1 cellular context compared by ENCODE assay signal in the genomic region with DNA sequence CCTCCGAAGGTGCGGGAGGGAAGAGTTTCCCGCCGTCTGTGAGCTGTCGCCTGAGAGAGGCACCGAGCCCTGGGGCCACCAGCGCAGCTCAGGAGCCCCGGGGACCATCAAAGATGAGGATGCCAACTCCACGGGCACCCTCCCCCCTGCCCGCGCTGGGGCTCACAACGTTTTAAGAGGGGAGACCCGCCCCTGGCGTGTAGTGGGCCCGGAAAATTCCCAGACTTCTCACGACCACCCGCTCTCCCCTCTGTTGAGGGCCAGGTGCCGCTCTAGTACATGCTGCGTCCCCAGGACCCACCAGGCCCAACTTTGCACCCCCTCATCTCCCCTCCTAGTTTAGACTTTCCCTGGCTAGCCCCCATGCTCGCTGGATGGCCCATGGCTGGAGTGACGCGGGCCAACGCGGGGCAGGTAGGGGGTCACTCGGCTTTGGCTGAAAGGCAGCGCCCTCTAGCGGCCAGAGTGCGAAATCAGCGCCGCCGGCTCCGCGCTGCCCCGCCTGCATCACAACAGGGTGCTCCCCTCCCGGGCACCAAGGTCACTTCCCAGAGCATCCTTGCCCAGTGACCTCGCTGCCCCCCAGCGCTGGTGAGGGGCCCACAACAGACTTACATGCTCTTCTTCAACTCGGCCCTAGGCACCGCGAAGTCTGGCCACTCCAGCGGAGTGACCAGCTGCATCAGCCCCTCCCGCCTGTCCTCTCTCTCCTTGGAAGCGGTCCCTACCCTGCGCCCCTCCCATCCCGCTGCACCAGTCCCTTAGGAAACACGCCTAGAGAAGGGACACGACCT.
TF ChIP-seq lines count a peak whose summit lies in the region.

No MANE protein-coding gene starts in this region.

TF ChIP-seq in HEK293, 187 proteins besides CTCF, POLR2A, EP300 and RAD21 (continued from another document and continues in another):
- TF ChIP-seq KLF9 (tag by site-specific recombination; IDR thresholded peaks at IDR 0.05; ENCODE audit: low read depth) (0 out of 2 replicates have a peak, but pooled peaks have one; percentile 31), ZBTB17 (tag by site-specific recombination; IDR thresholded peaks at IDR 0.05) (peak; percentile 65), ZIC2 (tag by site-specific recombination; IDR thresholded peaks at IDR 0.05) (peak; percentile 78), ZNF10 (tag by site-specific recombination; IDR thresholded peaks at IDR 0.05) (peak; percentile 85), KLF7 (tag by site-specific recombination; IDR thresholded peaks at IDR 0.05; ENCODE audit: borderline replicate concordance) (no peak), ZSCAN30 (tag by site-specific recombination; IDR thresholded peaks at IDR 0.05) (peak; percentile 43; the same call in 1 of the 2 replicates), ZNF394 (tag by site-specific recombination; IDR thresholded peaks at IDR 0.05; ENCODE audit: borderline replicate concordance) (0 out of 2 replicates have a peak, but pooled peaks have one; percentile 59), ZNF157 (tag by site-specific recombination; IDR thresholded peaks at IDR 0.05) (no peak), RBAK (tag by site-specific recombination; IDR thresholded peaks at IDR 0.05) (no peak), ZNF654 (tag by site-specific recombination; IDR thresholded peaks at IDR 0.05; ENCODE audit: low read depth) (peak; percentile 80), GLIS1 (tag by site-specific recombination; IDR thresholded peaks at IDR 0.05) (peak; percentile 88), ZNF133 (tag by site-specific recombination; IDR thresholded peaks at IDR 0.05) (no peak), ZNF76 (tag by site-specific recombination; IDR thresholded peaks at IDR 0.05; ENCODE audit: borderline replicate concordance, low read depth) (peak; percentile 21; the same call in 1 of the 2 replicates), ZNF600 (tag by site-specific recombination; IDR thresholded peaks at IDR 0.05) (peak; percentile 83), ZNF169 (tag by site-specific recombination; IDR thresholded peaks at IDR 0.05) (no peak), BCL11A (tag by site-specific recombination; IDR thresholded peaks at IDR 0.05; ENCODE audit: low read depth) (peak; percentile 92), ZBTB8A (tag by site-specific recombination; IDR thresholded peaks at IDR 0.05) (no peak), OSR2 (tag by site-specific recombination; IDR thresholded peaks at IDR 0.05) (no peak), ZNF768 (tag by site-specific recombination; IDR thresholded peaks at IDR 0.05) (no peak), KLF10 (tag by site-specific recombination; IDR thresholded peaks at IDR 0.05) (no peak), ZNF529 (tag by site-specific recombination; IDR thresholded peaks at IDR 0.05; ENCODE audit: insufficient replicate concordance) (no peak), ZNF629 (tag by site-specific recombination; IDR thresholded peaks at IDR 0.05) (peak; percentile 27; the same call in 1 of the 2 replicates), ZNF48 (tag by site-specific recombination; IDR thresholded peaks at IDR 0.05) (no peak), ZNF558 (tag by site-specific recombination; IDR thresholded peaks at IDR 0.05) (no peak), ZNF292 (tag by site-specific recombination; IDR thresholded peaks at IDR 0.05; ENCODE audit: borderline replicate concordance, low read depth) (no peak)
- TF ChIP-seq, protein P1, sequence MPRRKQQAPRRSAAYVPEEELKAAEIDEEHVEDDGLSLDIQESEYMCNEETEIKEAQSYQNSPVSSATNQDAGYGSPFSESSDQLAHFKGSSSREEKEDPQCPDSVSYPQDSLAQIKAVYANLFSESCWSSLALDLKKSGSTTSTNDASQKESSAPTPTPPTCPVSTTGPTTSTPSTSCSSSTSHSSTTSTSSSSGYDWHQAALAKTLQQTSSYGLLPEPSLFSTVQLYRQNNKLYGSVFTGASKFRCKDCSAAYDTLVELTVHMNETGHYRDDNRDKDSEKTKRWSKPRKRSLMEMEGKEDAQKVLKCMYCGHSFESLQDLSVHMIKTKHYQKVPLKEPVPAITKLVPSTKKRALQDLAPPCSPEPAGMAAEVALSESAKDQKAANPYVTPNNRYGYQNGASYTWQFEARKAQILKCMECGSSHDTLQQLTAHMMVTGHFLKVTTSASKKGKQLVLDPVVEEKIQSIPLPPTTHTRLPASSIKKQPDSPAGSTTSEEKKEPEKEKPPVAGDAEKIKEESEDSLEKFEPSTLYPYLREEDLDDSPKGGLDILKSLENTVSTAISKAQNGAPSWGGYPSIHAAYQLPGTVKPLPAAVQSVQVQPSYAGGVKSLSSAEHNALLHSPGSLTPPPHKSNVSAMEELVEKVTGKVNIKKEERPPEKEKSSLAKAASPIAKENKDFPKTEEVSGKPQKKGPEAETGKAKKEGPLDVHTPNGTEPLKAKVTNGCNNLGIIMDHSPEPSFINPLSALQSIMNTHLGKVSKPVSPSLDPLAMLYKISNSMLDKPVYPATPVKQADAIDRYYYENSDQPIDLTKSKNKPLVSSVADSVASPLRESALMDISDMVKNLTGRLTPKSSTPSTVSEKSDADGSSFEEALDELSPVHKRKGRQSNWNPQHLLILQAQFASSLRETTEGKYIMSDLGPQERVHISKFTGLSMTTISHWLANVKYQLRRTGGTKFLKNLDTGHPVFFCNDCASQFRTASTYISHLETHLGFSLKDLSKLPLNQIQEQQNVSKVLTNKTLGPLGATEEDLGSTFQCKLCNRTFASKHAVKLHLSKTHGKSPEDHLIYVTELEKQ (tag by site-specific recombination; IDR thresholded peaks at IDR 0.05; ENCODE audit: borderline replicate concordance), result no peak
- TF ChIP-seq, protein P2, sequence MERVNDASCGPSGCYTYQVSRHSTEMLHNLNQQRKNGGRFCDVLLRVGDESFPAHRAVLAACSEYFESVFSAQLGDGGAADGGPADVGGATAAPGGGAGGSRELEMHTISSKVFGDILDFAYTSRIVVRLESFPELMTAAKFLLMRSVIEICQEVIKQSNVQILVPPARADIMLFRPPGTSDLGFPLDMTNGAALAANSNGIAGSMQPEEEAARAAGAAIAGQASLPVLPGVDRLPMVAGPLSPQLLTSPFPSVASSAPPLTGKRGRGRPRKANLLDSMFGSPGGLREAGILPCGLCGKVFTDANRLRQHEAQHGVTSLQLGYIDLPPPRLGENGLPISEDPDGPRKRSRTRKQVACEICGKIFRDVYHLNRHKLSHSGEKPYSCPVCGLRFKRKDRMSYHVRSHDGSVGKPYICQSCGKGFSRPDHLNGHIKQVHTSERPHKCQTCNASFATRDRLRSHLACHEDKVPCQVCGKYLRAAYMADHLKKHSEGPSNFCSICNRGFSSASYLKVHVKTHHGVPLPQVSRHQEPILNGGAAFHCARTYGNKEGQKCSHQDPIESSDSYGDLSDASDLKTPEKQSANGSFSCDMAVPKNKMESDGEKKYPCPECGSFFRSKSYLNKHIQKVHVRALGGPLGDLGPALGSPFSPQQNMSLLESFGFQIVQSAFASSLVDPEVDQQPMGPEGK (tag by site-specific recombination; IDR thresholded peaks at IDR 0.05), result peak; percentile 85
- TF ChIP-seq, protein P3, sequence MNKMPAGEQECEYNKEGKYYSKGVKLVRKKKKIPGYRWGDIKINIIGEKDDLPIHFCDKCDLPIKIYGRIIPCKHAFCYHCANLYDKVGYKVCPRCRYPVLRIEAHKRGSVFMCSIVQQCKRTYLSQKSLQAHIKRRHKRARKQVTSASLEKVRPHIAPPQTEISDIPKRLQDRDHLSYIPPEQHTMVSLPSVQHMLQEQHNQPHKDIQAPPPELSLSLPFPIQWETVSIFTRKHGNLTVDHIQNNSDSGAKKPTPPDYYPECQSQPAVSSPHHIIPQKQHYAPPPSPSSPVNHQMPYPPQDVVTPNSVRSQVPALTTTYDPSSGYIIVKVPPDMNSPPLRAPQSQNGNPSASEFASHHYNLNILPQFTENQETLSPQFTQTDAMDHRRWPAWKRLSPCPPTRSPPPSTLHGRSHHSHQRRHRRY (tag by site-specific recombination; IDR thresholded peaks at IDR 0.05), result no peak
- TF ChIP-seq, protein P4, sequence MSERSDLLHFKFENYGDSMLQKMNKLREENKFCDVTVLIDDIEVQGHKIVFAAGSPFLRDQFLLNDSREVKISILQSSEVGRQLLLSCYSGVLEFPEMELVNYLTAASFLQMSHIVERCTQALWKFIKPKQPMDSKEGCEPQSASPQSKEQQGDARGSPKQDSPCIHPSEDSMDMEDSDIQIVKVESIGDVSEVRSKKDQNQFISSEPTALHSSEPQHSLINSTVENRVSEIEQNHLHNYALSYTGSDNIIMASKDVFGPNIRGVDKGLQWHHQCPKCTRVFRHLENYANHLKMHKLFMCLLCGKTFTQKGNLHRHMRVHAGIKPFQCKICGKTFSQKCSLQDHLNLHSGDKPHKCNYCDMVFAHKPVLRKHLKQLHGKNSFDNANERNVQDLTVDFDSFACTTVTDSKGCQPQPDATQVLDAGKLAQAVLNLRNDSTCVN (tag by site-specific recombination; optimal IDR thresholded peaks at IDR 0.05), result peak; percentile 25
- TF ChIP-seq, protein P5, sequence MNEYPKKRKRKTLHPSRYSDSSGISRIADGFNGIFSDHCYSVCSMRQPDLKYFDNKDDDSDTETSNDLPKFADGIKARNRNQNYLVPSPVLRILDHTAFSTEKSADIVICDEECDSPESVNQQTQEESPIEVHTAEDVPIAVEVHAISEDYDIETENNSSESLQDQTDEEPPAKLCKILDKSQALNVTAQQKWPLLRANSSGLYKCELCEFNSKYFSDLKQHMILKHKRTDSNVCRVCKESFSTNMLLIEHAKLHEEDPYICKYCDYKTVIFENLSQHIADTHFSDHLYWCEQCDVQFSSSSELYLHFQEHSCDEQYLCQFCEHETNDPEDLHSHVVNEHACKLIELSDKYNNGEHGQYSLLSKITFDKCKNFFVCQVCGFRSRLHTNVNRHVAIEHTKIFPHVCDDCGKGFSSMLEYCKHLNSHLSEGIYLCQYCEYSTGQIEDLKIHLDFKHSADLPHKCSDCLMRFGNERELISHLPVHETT (tag by site-specific recombination; IDR thresholded peaks at IDR 0.05), result no peak
- TF ChIP-seq, protein P6, sequence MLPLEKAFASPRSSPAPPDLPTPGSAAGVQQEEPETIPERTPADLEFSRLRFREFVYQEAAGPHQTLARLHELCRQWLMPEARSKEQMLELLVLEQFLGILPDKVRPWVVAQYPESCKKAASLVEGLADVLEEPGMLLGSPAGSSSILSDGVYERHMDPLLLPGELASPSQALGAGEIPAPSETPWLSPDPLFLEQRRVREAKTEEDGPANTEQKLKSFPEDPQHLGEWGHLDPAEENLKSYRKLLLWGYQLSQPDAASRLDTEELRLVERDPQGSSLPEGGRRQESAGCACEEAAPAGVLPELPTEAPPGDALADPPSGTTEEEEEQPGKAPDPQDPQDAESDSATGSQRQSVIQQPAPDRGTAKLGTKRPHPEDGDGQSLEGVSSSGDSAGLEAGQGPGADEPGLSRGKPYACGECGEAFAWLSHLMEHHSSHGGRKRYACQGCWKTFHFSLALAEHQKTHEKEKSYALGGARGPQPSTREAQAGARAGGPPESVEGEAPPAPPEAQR (tag by site-specific recombination; IDR thresholded peaks at IDR 0.05), result no peak
- TF ChIP-seq, protein P7, sequence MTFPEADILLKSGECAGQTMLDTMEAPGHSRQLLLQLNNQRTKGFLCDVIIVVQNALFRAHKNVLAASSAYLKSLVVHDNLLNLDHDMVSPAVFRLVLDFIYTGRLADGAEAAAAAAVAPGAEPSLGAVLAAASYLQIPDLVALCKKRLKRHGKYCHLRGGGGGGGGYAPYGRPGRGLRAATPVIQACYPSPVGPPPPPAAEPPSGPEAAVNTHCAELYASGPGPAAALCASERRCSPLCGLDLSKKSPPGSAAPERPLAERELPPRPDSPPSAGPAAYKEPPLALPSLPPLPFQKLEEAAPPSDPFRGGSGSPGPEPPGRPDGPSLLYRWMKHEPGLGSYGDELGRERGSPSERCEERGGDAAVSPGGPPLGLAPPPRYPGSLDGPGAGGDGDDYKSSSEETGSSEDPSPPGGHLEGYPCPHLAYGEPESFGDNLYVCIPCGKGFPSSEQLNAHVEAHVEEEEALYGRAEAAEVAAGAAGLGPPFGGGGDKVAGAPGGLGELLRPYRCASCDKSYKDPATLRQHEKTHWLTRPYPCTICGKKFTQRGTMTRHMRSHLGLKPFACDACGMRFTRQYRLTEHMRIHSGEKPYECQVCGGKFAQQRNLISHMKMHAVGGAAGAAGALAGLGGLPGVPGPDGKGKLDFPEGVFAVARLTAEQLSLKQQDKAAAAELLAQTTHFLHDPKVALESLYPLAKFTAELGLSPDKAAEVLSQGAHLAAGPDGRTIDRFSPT (tag by site-specific recombination; IDR thresholded peaks at IDR 0.05), result peak; percentile 75
- TF ChIP-seq, protein P8, sequence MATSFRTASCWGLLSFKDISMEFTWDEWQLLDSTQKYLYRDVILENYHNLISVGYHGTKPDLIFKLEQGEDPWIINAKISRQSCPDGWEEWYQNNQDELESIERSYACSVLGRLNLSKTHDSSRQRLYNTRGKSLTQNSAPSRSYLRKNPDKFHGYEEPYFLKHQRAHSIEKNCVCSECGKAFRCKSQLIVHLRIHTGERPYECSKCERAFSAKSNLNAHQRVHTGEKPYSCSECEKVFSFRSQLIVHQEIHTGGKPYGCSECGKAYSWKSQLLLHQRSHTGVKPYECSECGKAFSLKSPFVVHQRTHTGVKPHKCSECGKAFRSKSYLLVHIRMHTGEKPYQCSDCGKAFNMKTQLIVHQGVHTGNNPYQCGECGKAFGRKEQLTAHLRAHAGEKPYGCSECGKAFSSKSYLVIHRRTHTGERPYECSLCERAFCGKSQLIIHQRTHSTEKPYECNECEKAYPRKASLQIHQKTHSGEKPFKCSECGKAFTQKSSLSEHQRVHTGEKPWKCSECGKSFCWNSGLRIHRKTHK (tag by site-specific recombination; IDR thresholded peaks at IDR 0.05), result no peak
- TF ChIP-seq, protein P9, sequence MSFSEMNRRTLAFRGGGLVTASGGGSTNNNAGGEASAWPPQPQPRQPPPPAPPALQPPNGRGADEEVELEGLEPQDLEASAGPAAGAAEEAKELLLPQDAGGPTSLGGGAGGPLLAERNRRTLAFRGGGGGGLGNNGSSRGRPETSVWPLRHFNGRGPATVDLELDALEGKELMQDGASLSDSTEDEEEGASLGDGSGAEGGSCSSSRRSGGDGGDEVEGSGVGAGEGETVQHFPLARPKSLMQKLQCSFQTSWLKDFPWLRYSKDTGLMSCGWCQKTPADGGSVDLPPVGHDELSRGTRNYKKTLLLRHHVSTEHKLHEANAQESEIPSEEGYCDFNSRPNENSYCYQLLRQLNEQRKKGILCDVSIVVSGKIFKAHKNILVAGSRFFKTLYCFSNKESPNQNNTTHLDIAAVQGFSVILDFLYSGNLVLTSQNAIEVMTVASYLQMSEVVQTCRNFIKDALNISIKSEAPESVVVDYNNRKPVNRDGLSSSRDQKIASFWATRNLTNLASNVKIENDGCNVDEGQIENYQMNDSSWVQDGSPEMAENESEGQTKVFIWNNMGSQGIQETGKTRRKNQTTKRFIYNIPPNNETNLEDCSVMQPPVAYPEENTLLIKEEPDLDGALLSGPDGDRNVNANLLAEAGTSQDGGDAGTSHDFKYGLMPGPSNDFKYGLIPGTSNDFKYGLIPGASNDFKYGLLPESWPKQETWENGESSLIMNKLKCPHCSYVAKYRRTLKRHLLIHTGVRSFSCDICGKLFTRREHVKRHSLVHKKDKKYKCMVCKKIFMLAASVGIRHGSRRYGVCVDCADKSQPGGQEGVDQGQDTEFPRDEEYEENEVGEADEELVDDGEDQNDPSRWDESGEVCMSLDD (tag by site-specific recombination; IDR thresholded peaks at IDR 0.05), result peak; percentile 31; the same call in 1 of the 2 replicates
- TF ChIP-seq, protein P10, sequence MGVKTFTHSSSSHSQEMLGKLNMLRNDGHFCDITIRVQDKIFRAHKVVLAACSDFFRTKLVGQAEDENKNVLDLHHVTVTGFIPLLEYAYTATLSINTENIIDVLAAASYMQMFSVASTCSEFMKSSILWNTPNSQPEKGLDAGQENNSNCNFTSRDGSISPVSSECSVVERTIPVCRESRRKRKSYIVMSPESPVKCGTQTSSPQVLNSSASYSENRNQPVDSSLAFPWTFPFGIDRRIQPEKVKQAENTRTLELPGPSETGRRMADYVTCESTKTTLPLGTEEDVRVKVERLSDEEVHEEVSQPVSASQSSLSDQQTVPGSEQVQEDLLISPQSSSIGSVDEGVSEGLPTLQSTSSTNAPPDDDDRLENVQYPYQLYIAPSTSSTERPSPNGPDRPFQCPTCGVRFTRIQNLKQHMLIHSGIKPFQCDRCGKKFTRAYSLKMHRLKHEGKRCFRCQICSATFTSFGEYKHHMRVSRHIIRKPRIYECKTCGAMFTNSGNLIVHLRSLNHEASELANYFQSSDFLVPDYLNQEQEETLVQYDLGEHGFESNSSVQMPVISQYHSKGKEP (tag by site-specific recombination; IDR thresholded peaks at IDR 0.05), result no peak
